Comparison of ENCODE assay signal across 14 cellular contexts in genomic region chr11:108967571-108967970, GRCh38.
DNase-seq lines count a peak whose midpoint lies in the region; ATAC-seq, FAIRE-seq and TF ChIP-seq lines count a peak whose summit lies in the region.
"Had no signal": no experiment of that assay in that cellular context is flagged by ENCODE, and none has a peak within 500 bp of the region (broad histone marks: within the 10 kb centered on the region; RNA-seq: fewer than 3 reads in every experiment).

No MANE protein-coding gene starts in this region.

- H3K4me1 ChIP-seq in IMR-90 (ENCODE audit: control insufficient read depth, insufficient read depth, low read length) (peaks cover 6% of the 10 kb centered on the region), stomach smooth muscle (ENCODE audit: control insufficient read depth, insufficient read depth, low read length) (peaks cover 13% of the 10 kb centered on the region), HepG2 (ENCODE audit: insufficient read depth, low read length) (no peaks in the 10 kb centered on the region)
- H3K4me1 ChIP-seq: Caco-2 had no signal

- WGBS in IMR-90 (ENCODE audit: extremely low coverage in 2 of 2, insufficient read length in 1 of 2), 2 experiments = 76% methylated on average over 3 of the region's 7 CpGs; no CpG with 5 or more reads in 1 of the 2 experiments
- WGBS in HepG2 (ENCODE audit: low lambda C conversion rate) = 50% methylated on average over 7 of the region's 7 CpGs

- H3K23ac ChIP-seq in IMR-90 (ENCODE audit: low read depth, low read length) = no peak overlapping the region

- H4K8ac ChIP-seq in IMR-90 (ENCODE audit: low read depth in 2 of 2, low read length in 2 of 2) = no peak overlapping the region

- no TSS peak for BruUV-seq in IMR-90 (replicated peaks; lab: Mats Ljungman, UMichigan)
- no TSS peak for BruUV-seq in HepG2 (replicated peaks; lab: Mats Ljungman, UMichigan)

- H3K18ac ChIP-seq in IMR-90 (ENCODE audit: low read depth, low read length) = no peak overlapping the region

- no peak for TF ChIP-seq RAD21 in IMR-90 (IDR thresholded peaks at IDR 0.05; ENCODE audit: low read length)
- no peak for TF ChIP-seq RAD21 in HepG2 (CRISPR knock-in tag; IDR thresholded peaks at IDR 0.05)

- no peak overlapping the region for H3K56ac ChIP-seq in IMR-90 (ENCODE audit: extremely low read depth, insufficient read depth, low read length)

- H3K4me3 ChIP-seq in IMR-90 (ENCODE audit: insufficient read depth, low read depth, low read length) = no peak overlapping the region
- peak overlapping the region; percentile 28 to 52 for H3K4me3 ChIP-seq in stomach smooth muscle (ENCODE audit: low read length in 2 of 2)
- no peak overlapping the region for H3K4me3 ChIP-seq in HepG2 (replicated peaks in 1 of 3; ENCODE audit: insufficient read depth in 1 of 3, low read depth in 2 of 3, low read length in 3 of 3)
- H3K4me3 ChIP-seq: HAP-1 had no signal

- no peaks in the 10 kb centered on the region for H3K79me2 ChIP-seq in HepG2 (ENCODE audit: insufficient read depth, low read length)

- H3K9ac ChIP-seq in IMR-90 (ENCODE audit: low read depth, low read length) = no peak overlapping the region
- H3K9ac ChIP-seq in stomach smooth muscle (ENCODE audit: low read length in 2 of 2) = no peak overlapping the region
- no peak overlapping the region for H3K9ac ChIP-seq in HepG2 (ENCODE audit: insufficient read depth, low read depth, low read length)
- H3K9ac ChIP-seq: KMS-11 had no signal

- H2AK5ac ChIP-seq in IMR-90 (ENCODE audit: low read depth, low read length) = no peak overlapping the region

- in situ Hi-C loops in IMR-90 (cut with MboI; ENCODE audit: low sequenced_read_pairs) = no loop called here
- in situ Hi-C loops in HepG2 (cut with HindIII; ENCODE audit: extremely low pct_ligation_motif_present, low pct_unique_long_range_greater_than_20kb) = no loop called here

- H4K5ac ChIP-seq in IMR-90 (ENCODE audit: low read depth, low read length) = no peak overlapping the region

- TF ChIP-seq CTCF in IMR-90 (conservative IDR thresholded peaks at IDR 0.05; ENCODE audit: low read depth, low read length) (no peak), HepG2 (CRISPR knock-in tag; IDR thresholded peaks at IDR 0.05) (no peak)

- H3K79me1 ChIP-seq in IMR-90 (ENCODE audit: low read depth in 1 of 2, low read length in 2 of 2) = no peaks in the 10 kb centered on the region

- no peak overlapping the region for H2BK5ac ChIP-seq in IMR-90 (ENCODE audit: low read depth, low read length, poor library complexity, severe bottlenecking)

- H2BK20ac ChIP-seq in IMR-90 (ENCODE audit: low read depth, low read length) = peak overlapping the region; percentile 45; the same call in 1 of the 2 replicates

- no peak overlapping the region for H2AK9ac ChIP-seq in IMR-90 (replicated peaks; ENCODE audit: low read depth, low read length, poor library complexity)

- H2AFZ ChIP-seq in IMR-90 (replicated peaks; ENCODE audit: low read length, poor library complexity) (no peak overlapping the region), HepG2 (ENCODE audit: low read length) (no peak overlapping the region)

- H2BK15ac ChIP-seq in IMR-90 (ENCODE audit: low read depth, low read length) = peak overlapping the region; percentile 82; the same call in 1 of the 3 replicates

- H2BK120ac ChIP-seq in IMR-90 (ENCODE audit: low read depth, low read length) = 0 out of 2 replicates have a peak overlapping the region, but pooled peaks have one; percentile 63

- H4K20me1 ChIP-seq in IMR-90 (ENCODE audit: insufficient read depth, low read length) (no peaks in the 10 kb centered on the region), HepG2 (ENCODE audit: insufficient read depth, low read length) (no peaks in the 10 kb centered on the region)

- TF ChIP-seq POLR2A in IMR-90 (IDR thresholded peaks at IDR 0.05; ENCODE audit: low read depth, low read length) (no peak), HepG2 (IDR thresholded peaks at IDR 0.05; ENCODE audit: insufficient read depth in 1 of 2, low read depth in 2 of 2, low read length in 2 of 2) (no peak)

- no peaks in the 10 kb centered on the region for H3K27me3 ChIP-seq in IMR-90 (ENCODE audit: control insufficient read depth, insufficient read depth, low read length)
- H3K27me3 ChIP-seq in stomach smooth muscle (ENCODE audit: control insufficient read depth in 1 of 2, insufficient read depth in 2 of 2, low read length in 2 of 2) = peaks cover 0 to 3% of the 10 kb centered on the region in 2 donors
- H3K27me3 ChIP-seq in HepG2 (ENCODE audit: control insufficient read depth in 1 of 2, insufficient read depth in 2 of 2, low read length in 2 of 2) = peaks cover 0 to 11% of the 10 kb centered on the region in 2 experiments; a peak in 3 of 5 replicates
- H3K27me3 ChIP-seq: brain microvascular endothelial cell had no signal

- no peak for TF ChIP-seq EP300 in HepG2 (IDR thresholded peaks at IDR 0.05; ENCODE audit: low read depth in 2 of 2, low read length in 2 of 2)
- TF ChIP-seq EP300 in HepG2 (CRISPR knock-in tag; IDR thresholded peaks at IDR 0.05; ENCODE audit: borderline replicate concordance) = no peak

- peaks cover 10% of the 10 kb centered on the region for H3K9me1 ChIP-seq in IMR-90 (ENCODE audit: insufficient read depth, low read length)

- H3K9me3 ChIP-seq in IMR-90 (ENCODE audit: control insufficient read depth, insufficient read depth, low read length) = no peaks in the 10 kb centered on the region
- H3K9me3 ChIP-seq in stomach smooth muscle (ENCODE audit: control insufficient read depth in 2 of 2, low read length in 2 of 2) = no peaks in the 10 kb centered on the region
- no peaks in the 10 kb centered on the region for H3K9me3 ChIP-seq in HepG2 (ENCODE audit: low read length)
- H3K9me3 ChIP-seq: Caco-2, HAP-1 had no signal

- H4K91ac ChIP-seq in IMR-90 (ENCODE audit: insufficient read depth, low read depth, low read length) = peak overlapping the region; percentile 52; the same call in 1 of the 2 replicates

- POLR2A ChIA-PET in IMR-90 (lab: Charles Lee; ENCODE audit: unreplicated experiment) = no interaction called here
- POLR2A ChIA-PET in HepG2 (lab: Yijun Ruan, JAX) = no interaction called here

- no peaks in the 10 kb centered on the region for H3K36me3 ChIP-seq in IMR-90 (ENCODE audit: control insufficient read depth, insufficient read depth, low read length)
- H3K36me3 ChIP-seq in stomach smooth muscle (ENCODE audit: control insufficient read depth in 2 of 2, insufficient read depth in 2 of 2, low read length in 2 of 2) = no peaks in the 10 kb centered on the region
- H3K36me3 ChIP-seq in HepG2 (replicated peaks in 1 of 2; ENCODE audit: control insufficient read depth in 1 of 2, insufficient read depth in 2 of 2, low read length in 2 of 2) = no peaks in the 10 kb centered on the region
- H3K36me3 ChIP-seq: brain microvascular endothelial cell, HAP-1 had no signal

- H3K27ac ChIP-seq in IMR-90 (ENCODE audit: insufficient read depth, low read length) (no peak overlapping the region), stomach smooth muscle (ENCODE audit: low read length) (peak overlapping the region; percentile 66), HepG2 (ENCODE audit: extremely low read length, insufficient read depth, low read length) (no peak overlapping the region)
- H3K27ac ChIP-seq: brain microvascular endothelial cell, KMS-11, VCaP had no signal

- CTCF ChIA-PET in IMR-90 (lab: Yijun Ruan, JAX) (no interaction called here), HepG2 (lab: Yijun Ruan, JAX; ENCODE audit: low intra/inter-chr PET ratio, low total read pairs) (no interaction called here)

- H3K4ac ChIP-seq in IMR-90 (ENCODE audit: low read depth, low read length) = no peak overlapping the region

- ATAC-seq in IMR-90 (ENCODE audit: low read depth) (no peak), left ventricle myocardium superior (peak; percentile 97), HG03095 (IDR thresholded peaks at IDR 0.05; ENCODE audit: unreplicated experiment) (no peak), HepG2 (no peak)
- ATAC-seq: stimulated activated naive CD8-positive, alpha-beta T cell treated with anti-CD3 and anti-CD28 coated beads, Interleukin-15, Interleukin-2, amounts not matched to agents 100 U/mL and 50 U/mL, for 24 hours had no signal

- no peak for FAIRE-seq in HepG2 (lab: Jason Lieb, UNC)

- peak overlapping the region; percentile 13; the same call in 1 of the 2 replicates for H3K14ac ChIP-seq in IMR-90 (replicated peaks; ENCODE audit: low read depth, low read length)

- intact Hi-C loops in IMR-90 (cut with micrococcal nuclease) = no loop called here
- intact Hi-C loops in left ventricle myocardium superior (cut with micrococcal nuclease) = no loop called here
- intact Hi-C loops in HepG2 (cut with micrococcal nuclease; ENCODE audit: unreplicated experiment) = no loop called here

- dilution Hi-C loops in IMR-90 (cut with HindIII; ENCODE audit: low sequenced_read_pairs, unreplicated experiment) = no loop called here

- no peak for DNase-seq in IMR-90
- DNase-seq in anterior cingulate cortex (lab: John Stamatoyannopoulos, UW) = peak in 47 of 58 donors; percentile 9 to 81 (median 35)
- peak; percentile 46 for DNase-seq in left ventricle myocardium superior
- no peak for DNase-seq in activated CD4-positive, alpha-beta T cell treated with anti-CD3 and anti-CD28 coated beads for 48 hours
- no peak for DNase-seq in HepG2 (ENCODE audit: low spot score)
- DNase-seq: activated T-cell treated with anti-CD3 and anti-CD28 coated beads, Interleukin-2, amount 50 U/mL, for 1 hour; brain microvascular endothelial cell; Caco-2; stimulated activated naive CD8-positive, alpha-beta T cell treated with anti-CD3 and anti-CD28 coated beads, Interleukin-15, Interleukin-2, amounts not matched to agents 100 U/mL and 50 U/mL, for 24 hours had no signal

- H3K4me2 ChIP-seq in IMR-90 (ENCODE audit: low read depth, low read length) = no peak overlapping the region
- no peak overlapping the region for H3K4me2 ChIP-seq in HepG2 (ENCODE audit: low read depth, low read length)
- H3K4me2 ChIP-seq: KMS-11 had no signal

TF ChIP-seq in IMR-90, 13 proteins besides CTCF, POLR2A, EP300 and RAD21 (continues in another document):
- TF ChIP-seq SMC3 (IDR thresholded peaks at IDR 0.05; ENCODE audit: low read depth, low read length) = no peak
- TF ChIP-seq RFX5 (IDR thresholded peaks at IDR 0.05; ENCODE audit: low read depth, low read length) = no peak
- TF ChIP-seq MAFK (IDR thresholded peaks at IDR 0.05; ENCODE audit: low read depth, low read length) = no peak
- TF ChIP-seq CEBPB (IDR thresholded peaks at IDR 0.05; ENCODE audit: low read depth, low read length) = no peak
- TF ChIP-seq NFE2L2 (IDR thresholded peaks at IDR 0.05; ENCODE audit: low read depth, low read length) = no peak
- TF ChIP-seq FOS (IDR thresholded peaks at IDR 0.05; ENCODE audit: low read depth, low read length) = no peak

TF ChIP-seq in HepG2, 621 proteins besides CTCF, POLR2A, EP300 and RAD21 (continues in another document):
- no peak for TF ChIP-seq ZBTB25 (CRISPR knock-in tag; IDR thresholded peaks at IDR 0.05)

Comparison
In these comparisons a context has a peak if more than half of its experiments do, and no peak if none do; other contexts are left out.
1. DNase-seq: peak in anterior cingulate cortex (47 of 58) and left ventricle myocardium superior (single experiment); none in IMR-90 (single experiment), activated CD4-positive, alpha-beta T cell treated with anti-CD3 and anti-CD28 coated beads for 48 hours (single experiment) and HepG2 (single experiment).
2. H3K4me3 ChIP-seq: peak in stomach smooth muscle (2 of 2); none in IMR-90 (single experiment) and HepG2 (0 of 3).